In the genomic region with DNA sequence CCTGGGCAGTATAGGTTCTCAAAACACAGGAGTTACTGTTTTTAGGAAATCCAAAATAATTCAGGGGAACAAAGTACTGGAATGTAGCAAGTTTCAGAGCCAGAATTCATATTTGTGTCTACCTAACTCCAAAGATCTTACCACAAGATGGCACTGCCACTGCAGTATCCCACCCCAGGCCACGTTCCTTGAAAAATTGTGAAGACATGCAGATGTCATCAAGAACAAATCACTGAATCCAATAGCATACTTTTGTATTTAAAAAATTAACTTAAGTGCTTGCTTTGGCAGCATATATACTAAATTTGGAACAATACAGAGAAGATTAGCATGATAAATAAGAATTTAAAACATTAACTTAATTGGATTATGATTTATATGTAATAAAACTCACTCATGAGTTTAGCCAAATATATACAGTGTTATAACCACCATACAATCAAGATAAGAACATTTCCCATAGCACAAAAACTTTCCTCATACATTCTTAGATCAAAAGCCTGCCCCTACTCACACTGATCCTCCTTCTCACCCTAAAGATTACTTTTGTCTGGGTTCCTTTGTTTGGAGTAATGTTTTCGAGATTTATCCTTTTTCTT, we compare ENCODE assay signal across 8 cellular contexts.
DNase-seq lines count a peak whose midpoint lies in the region; ATAC-seq and TF ChIP-seq lines count a peak whose summit lies in the region.
"Had no signal": no experiment of that assay in that cellular context is flagged by ENCODE, and none has a peak within 500 bp of the region (broad histone marks: within the 10 kb centered on the region; RNA-seq: fewer than 3 reads in every experiment).

No MANE protein-coding gene starts in this region.

- H3K4me1 Mint-ChIP-seq in chondrocyte (ENCODE audit: low read depth) = peaks cover 9% of the 10 kb centered on the region
- H3K4me1 Mint-ChIP-seq in neural crest cell = peaks cover 5% of the 10 kb centered on the region

- H3K9me3 Mint-ChIP-seq in chondrocyte (ENCODE audit: low read depth) = no peaks in the 10 kb centered on the region
- H3K9me3 Mint-ChIP-seq in neural crest cell = no peaks in the 10 kb centered on the region
- H3K9me3 Mint-ChIP-seq: naive B cell had no signal

- H3K36me3 Mint-ChIP-seq in chondrocyte (ENCODE audit: low read depth) = peaks cover 3% of the 10 kb centered on the region
- peaks cover 7% of the 10 kb centered on the region for H3K36me3 Mint-ChIP-seq in neural crest cell (ENCODE audit: low read depth)

- peak; percentile 27 for TF ChIP-seq CTCF in GM12864 (IDR thresholded peaks at IDR 0.05; ENCODE audit: low read depth, low read length, missing control alignments)
- TF ChIP-seq CTCF in chondrocyte (IDR thresholded peaks at IDR 0.05) = peak; percentile 85
- peak; percentile 54 for TF ChIP-seq CTCF in neural crest cell (conservative IDR thresholded peaks at IDR 0.05)

- no peak for ATAC-seq in GM18519 (IDR thresholded peaks at IDR 0.05; ENCODE audit: low FRiP score, unreplicated experiment)

- H3K27me3 Mint-ChIP-seq in chondrocyte (ENCODE audit: low read depth) (no peaks in the 10 kb centered on the region), neural crest cell (ENCODE audit: low read depth) (no peaks in the 10 kb centered on the region)
- H3K27me3 Mint-ChIP-seq: naive B cell had no signal

- H3K27ac Mint-ChIP-seq in chondrocyte (ENCODE audit: unreplicated experiment) (no peak overlapping the region), neural crest cell (ENCODE audit: unreplicated experiment) (no peak overlapping the region)
- H3K27ac Mint-ChIP-seq: naive B cell had no signal

- no peak overlapping the region for H3K4me3 ChIP-seq in GM12864 (ENCODE audit: low read depth, low read length)

- no peak for DNase-seq in GM12864 (ENCODE audit: low read depth)
- DNase-seq in NCI-H2107 (lab: John Stamatoyannopoulos, UW) = peak; percentile 19
- DNase-seq in chondrocyte (ENCODE audit: low spot score) = no peak
- DNase-seq in neural crest cell (ENCODE audit: low read depth, low spot score) = peak; percentile 16
- no peak for DNase-seq in T1000 (lab: John Stamatoyannopoulos, UW)
- DNase-seq in NOMO-1 (lab: John Stamatoyannopoulos, UW; ENCODE audit: unreplicated experiment in 2 of 2) = no peak
- DNase-seq: naive B cell had no signal

- H3K4me3 Mint-ChIP-seq in chondrocyte (ENCODE audit: unreplicated experiment) = no peak overlapping the region
- no peak overlapping the region for H3K4me3 Mint-ChIP-seq in neural crest cell
- H3K4me3 Mint-ChIP-seq: naive B cell had no signal

Comparison
In these comparisons a context has a peak if more than half of its experiments do, and no peak if none do; other contexts are left out.
1. DNase-seq: peak in NCI-H2107 (single experiment) and neural crest cell (single experiment); none in GM12864 (single experiment), chondrocyte (single experiment), T1000 (single experiment) and NOMO-1 (0 of 2).
2. CTCF ChIP-seq: peak in every context shown above with its lines; median percentile 85 in chondrocyte; 54 in neural crest cell; 27 in GM12864.